1 cellular context compared by ENCODE assay signal in the genomic region with DNA sequence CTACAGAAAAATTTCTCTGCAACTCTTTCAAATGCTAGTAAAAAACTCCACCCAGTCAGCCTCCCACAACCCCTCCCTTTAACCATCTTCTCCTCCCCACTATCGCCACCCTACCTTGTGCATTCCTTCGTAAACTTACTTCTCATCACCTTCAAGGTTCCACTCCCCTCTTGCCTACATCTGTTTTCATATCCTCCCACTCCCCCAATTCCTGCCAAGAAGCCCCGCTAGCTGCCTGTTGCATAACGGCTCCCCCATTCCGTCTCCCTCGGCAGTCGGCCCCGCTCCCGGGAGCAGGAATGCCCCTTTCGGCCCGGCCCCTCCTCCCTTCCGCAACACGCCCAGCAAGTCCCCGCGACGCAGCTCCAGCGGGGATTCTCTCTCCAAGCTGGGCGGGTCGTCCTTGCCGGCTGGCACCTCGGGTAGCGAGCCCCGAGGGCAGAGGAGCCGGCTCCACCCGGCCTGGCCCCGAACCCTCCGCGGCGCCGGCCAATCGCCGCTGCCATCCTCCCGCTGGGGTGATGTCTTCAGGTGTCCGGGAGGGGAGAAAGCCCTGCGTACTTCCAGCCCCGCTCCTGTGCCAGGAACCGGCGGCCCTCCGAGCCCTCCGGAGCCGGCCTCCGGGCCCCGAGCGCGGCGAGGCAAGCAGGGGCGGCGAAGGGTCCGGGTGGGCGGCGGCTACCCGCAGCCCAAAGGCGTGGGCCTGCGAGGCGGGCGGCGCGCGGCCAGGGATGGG.
TF ChIP-seq lines count a peak whose summit lies in the region.

No MANE protein-coding gene starts in this region.

TF ChIP-seq in HEK293, 187 proteins besides CTCF, POLR2A, EP300 and RAD21 (continued from another document):
- TF ChIP-seq, protein P1, sequence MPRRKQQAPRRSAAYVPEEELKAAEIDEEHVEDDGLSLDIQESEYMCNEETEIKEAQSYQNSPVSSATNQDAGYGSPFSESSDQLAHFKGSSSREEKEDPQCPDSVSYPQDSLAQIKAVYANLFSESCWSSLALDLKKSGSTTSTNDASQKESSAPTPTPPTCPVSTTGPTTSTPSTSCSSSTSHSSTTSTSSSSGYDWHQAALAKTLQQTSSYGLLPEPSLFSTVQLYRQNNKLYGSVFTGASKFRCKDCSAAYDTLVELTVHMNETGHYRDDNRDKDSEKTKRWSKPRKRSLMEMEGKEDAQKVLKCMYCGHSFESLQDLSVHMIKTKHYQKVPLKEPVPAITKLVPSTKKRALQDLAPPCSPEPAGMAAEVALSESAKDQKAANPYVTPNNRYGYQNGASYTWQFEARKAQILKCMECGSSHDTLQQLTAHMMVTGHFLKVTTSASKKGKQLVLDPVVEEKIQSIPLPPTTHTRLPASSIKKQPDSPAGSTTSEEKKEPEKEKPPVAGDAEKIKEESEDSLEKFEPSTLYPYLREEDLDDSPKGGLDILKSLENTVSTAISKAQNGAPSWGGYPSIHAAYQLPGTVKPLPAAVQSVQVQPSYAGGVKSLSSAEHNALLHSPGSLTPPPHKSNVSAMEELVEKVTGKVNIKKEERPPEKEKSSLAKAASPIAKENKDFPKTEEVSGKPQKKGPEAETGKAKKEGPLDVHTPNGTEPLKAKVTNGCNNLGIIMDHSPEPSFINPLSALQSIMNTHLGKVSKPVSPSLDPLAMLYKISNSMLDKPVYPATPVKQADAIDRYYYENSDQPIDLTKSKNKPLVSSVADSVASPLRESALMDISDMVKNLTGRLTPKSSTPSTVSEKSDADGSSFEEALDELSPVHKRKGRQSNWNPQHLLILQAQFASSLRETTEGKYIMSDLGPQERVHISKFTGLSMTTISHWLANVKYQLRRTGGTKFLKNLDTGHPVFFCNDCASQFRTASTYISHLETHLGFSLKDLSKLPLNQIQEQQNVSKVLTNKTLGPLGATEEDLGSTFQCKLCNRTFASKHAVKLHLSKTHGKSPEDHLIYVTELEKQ (tag by site-specific recombination; IDR thresholded peaks at IDR 0.05; ENCODE audit: borderline replicate concordance): no peak
- no peak for TF ChIP-seq ZNF157 (tag by site-specific recombination; IDR thresholded peaks at IDR 0.05)
- no peak for TF ChIP-seq ZNF548 (tag by site-specific recombination; IDR thresholded peaks at IDR 0.05)
- TF ChIP-seq MEIS1 (CRISPR knock-in tag; IDR thresholded peaks at IDR 0.05; ENCODE audit: borderline replicate concordance): no peak
- peak; percentile 59; the same call in 1 of the 2 replicates for TF ChIP-seq ZBTB21 (tag by site-specific recombination; IDR thresholded peaks at IDR 0.05)
- TF ChIP-seq ZFP41 (tag by site-specific recombination; IDR thresholded peaks at IDR 0.05; ENCODE audit: borderline replicate concordance): no peak
- no peak for TF ChIP-seq REPIN1 (tag by site-specific recombination; IDR thresholded peaks at IDR 0.05; ENCODE audit: low read depth)
- TF ChIP-seq, protein P2, sequence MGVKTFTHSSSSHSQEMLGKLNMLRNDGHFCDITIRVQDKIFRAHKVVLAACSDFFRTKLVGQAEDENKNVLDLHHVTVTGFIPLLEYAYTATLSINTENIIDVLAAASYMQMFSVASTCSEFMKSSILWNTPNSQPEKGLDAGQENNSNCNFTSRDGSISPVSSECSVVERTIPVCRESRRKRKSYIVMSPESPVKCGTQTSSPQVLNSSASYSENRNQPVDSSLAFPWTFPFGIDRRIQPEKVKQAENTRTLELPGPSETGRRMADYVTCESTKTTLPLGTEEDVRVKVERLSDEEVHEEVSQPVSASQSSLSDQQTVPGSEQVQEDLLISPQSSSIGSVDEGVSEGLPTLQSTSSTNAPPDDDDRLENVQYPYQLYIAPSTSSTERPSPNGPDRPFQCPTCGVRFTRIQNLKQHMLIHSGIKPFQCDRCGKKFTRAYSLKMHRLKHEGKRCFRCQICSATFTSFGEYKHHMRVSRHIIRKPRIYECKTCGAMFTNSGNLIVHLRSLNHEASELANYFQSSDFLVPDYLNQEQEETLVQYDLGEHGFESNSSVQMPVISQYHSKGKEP (tag by site-specific recombination; IDR thresholded peaks at IDR 0.05): no peak
- TF ChIP-seq EGR2 (tag by site-specific recombination; IDR thresholded peaks at IDR 0.05; ENCODE audit: low read depth): peak; percentile 91
- TF ChIP-seq, protein P3, sequence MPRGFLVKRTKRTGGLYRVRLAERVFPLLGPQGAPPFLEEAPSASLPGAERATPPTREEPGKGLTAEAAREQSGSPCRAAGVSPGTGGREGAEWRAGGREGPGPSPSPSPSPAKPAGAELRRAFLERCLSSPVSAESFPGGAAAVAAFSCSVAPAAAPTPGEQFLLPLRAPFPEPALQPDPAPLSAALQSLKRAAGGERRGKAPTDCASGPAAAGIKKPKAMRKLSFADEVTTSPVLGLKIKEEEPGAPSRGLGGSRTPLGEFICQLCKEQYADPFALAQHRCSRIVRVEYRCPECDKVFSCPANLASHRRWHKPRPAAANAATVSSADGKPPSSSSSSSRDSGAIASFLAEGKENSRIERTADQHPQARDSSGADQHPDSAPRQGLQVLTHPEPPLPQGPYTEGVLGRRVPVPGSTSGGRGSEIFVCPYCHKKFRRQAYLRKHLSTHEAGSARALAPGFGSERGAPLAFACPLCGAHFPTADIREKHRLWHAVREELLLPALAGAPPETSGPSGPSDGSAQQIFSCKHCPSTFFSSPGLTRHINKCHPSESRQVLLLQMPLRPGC (tag by site-specific recombination; IDR thresholded peaks at IDR 0.05): no peak
